ENCODE assay signal across 1 cellular context in genomic region chr11:62645934-62646824, GRCh38.
TF ChIP-seq lines count a peak whose summit lies in the region.

Gene GANAB (minus strand): TSS chr11:62646613. CDS start chr11:62646599, 14 bp downstream.

TF ChIP-seq in HepG2, 621 proteins besides CTCF, POLR2A, EP300 and RAD21 (continued from another document and continues in another):
- TF ChIP-seq PAXIP1 (CRISPR knock-in tag; conservative IDR thresholded peaks at IDR 0.05) (peak; percentile 19), ZBTB10 (CRISPR knock-in tag; IDR thresholded peaks at IDR 0.05; ENCODE audit: borderline replicate concordance) (no peak; the same call in 1 of the 2 replicates), ZBTB7B (CRISPR knock-in tag; IDR thresholded peaks at IDR 0.05) (0 out of 2 replicates have a peak, but pooled peaks have one; percentile 51), THAP11 (CRISPR knock-in tag; IDR thresholded peaks at IDR 0.05) (peak; percentile 80), ZNF501 (CRISPR knock-in tag; IDR thresholded peaks at IDR 0.05) (peak; percentile 38), NAIF1 (CRISPR knock-in tag; IDR thresholded peaks at IDR 0.05; ENCODE audit: borderline replicate concordance) (no peak; the same call in 1 of the 2 replicates), AHR (CRISPR knock-in tag; IDR thresholded peaks at IDR 0.05) (peak; percentile 22; the same call in 1 of the 2 replicates), KLF16 (CRISPR knock-in tag; IDR thresholded peaks at IDR 0.05) (peak in 1 of 2 experiments; percentile 89; a peak in 2 of 4 replicates), TOPORS (CRISPR knock-in tag; IDR thresholded peaks at IDR 0.05) (no peak), ZNF777 (CRISPR knock-in tag; IDR thresholded peaks at IDR 0.05) (peak; percentile 57; the same call in 1 of the 2 replicates), STAT5B (CRISPR knock-in tag; IDR thresholded peaks at IDR 0.05) (0 out of 2 replicates have a peak, but pooled peaks have one; percentile 11), ZNF761 (CRISPR knock-in tag; conservative IDR thresholded peaks at IDR 0.05) (0 out of 2 replicates have a peak, but pooled peaks have one; percentile 67), ZBTB20 (CRISPR knock-in tag; IDR thresholded peaks at IDR 0.05; ENCODE audit: borderline replicate concordance, low read depth) (peak; percentile 23; the same call in 1 of the 2 replicates), MED8 (CRISPR knock-in tag; IDR thresholded peaks at IDR 0.05; ENCODE audit: insufficient replicate concordance) (peak; percentile 43), SP5 (CRISPR knock-in tag; IDR thresholded peaks at IDR 0.05; ENCODE audit: borderline replicate concordance, low read depth) (peak; percentile 91), ZNF331 (CRISPR knock-in tag; IDR thresholded peaks at IDR 0.05) (peak; percentile 50; the same call in 1 of the 2 replicates), ZFAT (CRISPR knock-in tag; conservative IDR thresholded peaks at IDR 0.05) (no peak), DRAP1 (CRISPR knock-in tag; IDR thresholded peaks at IDR 0.05) (peak; percentile 90), BORCS8-MEF2B (CRISPR knock-in tag; IDR thresholded peaks at IDR 0.05) (peak; percentile 75; the same call in 1 of the 2 replicates), XRCC5 (optimal IDR thresholded peaks at IDR 0.05; ENCODE audit: low read length) (peak; percentile 31), MIXL1 (CRISPR knock-in tag; IDR thresholded peaks at IDR 0.05) (peak; percentile 18; the same call in 1 of the 2 replicates), HCFC1 (IDR thresholded peaks at IDR 0.05; ENCODE audit: low read depth, low read length) (peak; percentile 30; the same call in 1 of the 2 replicates), ZNF883 (CRISPR knock-in tag; IDR thresholded peaks at IDR 0.05; ENCODE audit: not compliant biosample characterization) (peak; percentile 5), SRSF1 (optimal IDR thresholded peaks at IDR 0.05; ENCODE audit: low read depth, low read length) (peak; percentile 91), SPEN (CRISPR knock-in tag; IDR thresholded peaks at IDR 0.05; ENCODE audit: low read depth) (peak; percentile 67; the same call in 1 of the 2 replicates), ZNF292 (CRISPR knock-in tag; IDR thresholded peaks at IDR 0.05; ENCODE audit: borderline replicate concordance, low read depth) (0 out of 2 replicates have a peak, but pooled peaks have one; percentile 33), ZNF781 (CRISPR knock-in tag; IDR thresholded peaks at IDR 0.05; ENCODE audit: borderline replicate concordance, not compliant biosample characterization) (peak; percentile 41), HNRNPK (IDR thresholded peaks at IDR 0.05; ENCODE audit: low read depth, low read length, poor library complexity, severe bottlenecking) (peak; percentile 63), ZNF263 (CRISPR knock-in tag; IDR thresholded peaks at IDR 0.05) (0 out of 2 replicates have a peak, but pooled peaks have one; percentile 2), PCBP1 (IDR thresholded peaks at IDR 0.05; ENCODE audit: borderline replicate concordance, low read depth, low read length) (peak; percentile 75; the same call in 1 of the 2 replicates), ZFY (CRISPR knock-in tag; IDR thresholded peaks at IDR 0.05) (peak; percentile 93)
- TF ChIP-seq, protein P1, sequence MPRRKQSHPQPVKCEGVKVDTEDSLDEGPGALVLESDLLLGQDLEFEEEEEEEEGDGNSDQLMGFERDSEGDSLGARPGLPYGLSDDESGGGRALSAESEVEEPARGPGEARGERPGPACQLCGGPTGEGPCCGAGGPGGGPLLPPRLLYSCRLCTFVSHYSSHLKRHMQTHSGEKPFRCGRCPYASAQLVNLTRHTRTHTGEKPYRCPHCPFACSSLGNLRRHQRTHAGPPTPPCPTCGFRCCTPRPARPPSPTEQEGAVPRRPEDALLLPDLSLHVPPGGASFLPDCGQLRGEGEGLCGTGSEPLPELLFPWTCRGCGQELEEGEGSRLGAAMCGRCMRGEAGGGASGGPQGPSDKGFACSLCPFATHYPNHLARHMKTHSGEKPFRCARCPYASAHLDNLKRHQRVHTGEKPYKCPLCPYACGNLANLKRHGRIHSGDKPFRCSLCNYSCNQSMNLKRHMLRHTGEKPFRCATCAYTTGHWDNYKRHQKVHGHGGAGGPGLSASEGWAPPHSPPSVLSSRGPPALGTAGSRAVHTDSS (CRISPR knock-in tag; conservative IDR thresholded peaks at IDR 0.05), result no peak
- TF ChIP-seq, protein P2, sequence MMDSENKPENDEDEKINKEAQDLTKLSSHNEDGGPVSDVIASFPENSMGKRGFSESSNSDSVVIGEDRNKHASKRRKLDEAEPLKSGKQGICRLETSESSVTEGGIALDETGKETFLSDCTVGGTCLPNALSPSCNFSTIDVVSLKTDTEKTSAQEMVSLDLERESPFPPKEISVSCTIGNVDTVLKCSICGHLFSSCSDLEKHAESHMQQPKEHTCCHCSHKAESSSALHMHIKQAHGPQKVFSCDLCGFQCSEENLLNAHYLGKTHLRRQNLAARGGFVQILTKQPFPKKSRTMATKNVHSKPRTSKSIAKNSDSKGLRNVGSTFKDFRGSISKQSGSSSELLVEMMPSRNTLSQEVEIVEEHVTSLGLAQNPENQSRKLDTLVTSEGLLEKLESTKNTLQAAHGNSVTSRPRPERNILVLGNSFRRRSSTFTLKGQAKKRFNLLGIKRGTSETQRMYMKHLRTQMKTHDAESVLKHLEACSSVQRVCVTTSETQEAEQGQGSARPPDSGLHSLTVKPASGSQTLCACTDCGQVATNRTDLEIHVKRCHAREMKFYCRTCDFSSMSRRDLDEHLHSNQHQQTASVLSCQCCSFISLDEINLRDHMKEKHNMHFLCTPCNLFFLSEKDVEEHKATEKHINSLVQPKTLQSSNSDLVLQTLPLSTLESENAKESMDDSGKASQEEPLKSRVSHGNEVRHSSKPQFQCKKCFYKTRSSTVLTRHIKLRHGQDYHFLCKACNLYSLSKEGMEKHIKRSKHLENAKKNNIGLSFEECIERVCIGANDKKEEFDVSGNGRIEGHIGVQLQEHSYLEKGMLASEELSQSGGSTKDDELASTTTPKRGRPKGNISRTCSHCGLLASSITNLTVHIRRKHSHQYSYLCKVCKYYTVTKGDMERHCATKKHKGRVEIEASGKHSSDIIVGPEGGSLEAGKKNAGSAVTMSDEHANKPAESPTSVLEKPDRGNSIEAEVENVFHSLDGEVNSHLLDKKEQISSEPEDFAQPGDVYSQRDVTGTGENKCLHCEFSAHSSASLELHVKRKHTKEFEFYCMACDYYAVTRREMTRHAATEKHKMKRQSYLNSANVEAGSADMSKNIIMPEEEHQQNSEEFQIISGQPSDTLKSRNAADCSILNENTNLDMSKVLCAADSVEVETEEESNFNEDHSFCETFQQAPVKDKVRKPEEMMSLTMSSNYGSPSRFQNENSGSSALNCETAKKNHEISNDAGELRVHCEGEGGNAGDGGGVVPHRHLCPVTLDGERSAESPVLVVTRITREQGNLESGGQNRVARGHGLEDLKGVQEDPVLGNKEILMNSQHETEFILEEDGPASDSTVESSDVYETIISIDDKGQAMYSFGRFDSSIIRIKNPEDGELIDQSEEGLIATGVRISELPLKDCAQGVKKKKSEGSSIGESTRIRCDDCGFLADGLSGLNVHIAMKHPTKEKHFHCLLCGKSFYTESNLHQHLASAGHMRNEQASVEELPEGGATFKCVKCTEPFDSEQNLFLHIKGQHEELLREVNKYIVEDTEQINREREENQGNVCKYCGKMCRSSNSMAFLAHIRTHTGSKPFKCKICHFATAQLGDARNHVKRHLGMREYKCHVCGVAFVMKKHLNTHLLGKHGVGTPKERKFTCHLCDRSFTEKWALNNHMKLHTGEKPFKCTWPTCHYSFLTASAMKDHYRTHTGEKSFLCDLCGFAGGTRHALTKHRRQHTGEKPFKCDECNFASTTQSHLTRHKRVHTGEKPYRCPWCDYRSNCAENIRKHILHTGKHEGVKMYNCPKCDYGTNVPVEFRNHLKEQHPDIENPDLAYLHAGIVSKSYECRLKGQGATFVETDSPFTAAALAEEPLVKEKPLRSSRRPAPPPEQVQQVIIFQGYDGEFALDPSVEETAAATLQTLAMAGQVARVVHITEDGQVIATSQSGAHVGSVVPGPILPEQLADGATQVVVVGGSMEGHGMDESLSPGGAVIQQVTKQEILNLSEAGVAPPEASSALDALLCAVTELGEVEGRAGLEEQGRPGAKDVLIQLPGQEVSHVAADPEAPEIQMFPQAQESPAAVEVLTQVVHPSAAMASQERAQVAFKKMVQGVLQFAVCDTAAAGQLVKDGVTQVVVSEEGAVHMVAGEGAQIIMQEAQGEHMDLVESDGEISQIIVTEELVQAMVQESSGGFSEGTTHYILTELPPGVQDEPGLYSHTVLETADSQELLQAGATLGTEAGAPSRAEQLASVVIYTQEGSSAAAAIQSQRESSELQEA (CRISPR knock-in tag; IDR thresholded peaks at IDR 0.05; ENCODE audit: not compliant biosample characterization), result no peak
- TF ChIP-seq, protein P3, sequence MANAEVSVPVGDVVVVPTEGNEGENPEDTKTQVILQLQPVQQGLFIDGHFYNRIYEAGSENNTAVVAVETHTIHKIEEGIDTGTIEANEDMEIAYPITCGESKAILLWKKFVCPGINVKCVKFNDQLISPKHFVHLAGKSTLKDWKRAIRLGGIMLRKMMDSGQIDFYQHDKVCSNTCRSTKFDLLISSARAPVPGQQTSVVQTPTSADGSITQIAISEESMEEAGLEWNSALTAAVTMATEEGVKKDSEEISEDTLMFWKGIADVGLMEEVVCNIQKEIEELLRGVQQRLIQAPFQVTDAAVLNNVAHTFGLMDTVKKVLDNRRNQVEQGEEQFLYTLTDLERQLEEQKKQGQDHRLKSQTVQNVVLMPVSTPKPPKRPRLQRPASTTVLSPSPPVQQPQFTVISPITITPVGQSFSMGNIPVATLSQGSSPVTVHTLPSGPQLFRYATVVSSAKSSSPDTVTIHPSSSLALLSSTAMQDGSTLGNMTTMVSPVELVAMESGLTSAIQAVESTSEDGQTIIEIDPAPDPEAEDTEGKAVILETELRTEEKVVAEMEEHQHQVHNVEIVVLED (CRISPR knock-in tag; IDR thresholded peaks at IDR 0.05; ENCODE audit: borderline replicate concordance), result peak; percentile 87
- TF ChIP-seq, protein P4, sequence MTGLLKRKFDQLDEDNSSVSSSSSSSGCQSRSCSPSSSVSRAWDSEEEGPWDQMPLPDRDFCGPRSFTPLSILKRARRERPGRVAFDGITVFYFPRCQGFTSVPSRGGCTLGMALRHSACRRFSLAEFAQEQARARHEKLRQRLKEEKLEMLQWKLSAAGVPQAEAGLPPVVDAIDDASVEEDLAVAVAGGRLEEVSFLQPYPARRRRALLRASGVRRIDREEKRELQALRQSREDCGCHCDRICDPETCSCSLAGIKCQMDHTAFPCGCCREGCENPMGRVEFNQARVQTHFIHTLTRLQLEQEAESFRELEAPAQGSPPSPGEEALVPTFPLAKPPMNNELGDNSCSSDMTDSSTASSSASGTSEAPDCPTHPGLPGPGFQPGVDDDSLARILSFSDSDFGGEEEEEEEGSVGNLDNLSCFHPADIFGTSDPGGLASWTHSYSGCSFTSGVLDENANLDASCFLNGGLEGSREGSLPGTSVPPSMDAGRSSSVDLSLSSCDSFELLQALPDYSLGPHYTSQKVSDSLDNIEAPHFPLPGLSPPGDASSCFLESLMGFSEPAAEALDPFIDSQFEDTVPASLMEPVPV (CRISPR knock-in tag; IDR thresholded peaks at IDR 0.05), result peak; percentile 81; the same call in 1 of the 2 replicates
